In genomic region chr3:141233457-141234161, GRCh38 we compare ENCODE assay signal across 1 cellular context.
TF ChIP-seq lines count a peak whose summit lies in the region.

No MANE protein-coding gene starts in this region.

TF ChIP-seq in SK-N-SH, 30 proteins besides CTCF, POLR2A, EP300 and RAD21:
- TF ChIP-seq USF1 (IDR thresholded peaks at IDR 0.05; ENCODE audit: borderline replicate concordance, low read depth): no peak
- no peak for TF ChIP-seq FOSL2 (IDR thresholded peaks at IDR 0.05; ENCODE audit: borderline replicate concordance, low read depth)
- no peak for TF ChIP-seq FOXJ3 (CRISPR knock-in tag; IDR thresholded peaks at IDR 0.05)
- TF ChIP-seq RFX5 (IDR thresholded peaks at IDR 0.05; ENCODE audit: low read length): no peak
- TF ChIP-seq USF2 (IDR thresholded peaks at IDR 0.05; ENCODE audit: borderline replicate concordance, low read depth, low read length): no peak
- TF ChIP-seq EZH2phosphoT487 (IDR thresholded peaks at IDR 0.05; ENCODE audit: borderline replicate concordance, low read depth): no peak
- TF ChIP-seq RXRA (IDR thresholded peaks at IDR 0.05; ENCODE audit: borderline replicate concordance, low read depth): no peak
- no peak for TF ChIP-seq TAF1 (IDR thresholded peaks at IDR 0.05; ENCODE audit: borderline replicate concordance, low read depth, low read length)
